ENCODE assay signal across 11 cellular contexts in genomic region chr6:112235956-112236355, GRCh38. TPM values are rescaled to one million over a fixed set of nuclear protein-coding genes. Genes with fewer than 3 reads are reported as not detected.
DNase-seq lines count a peak whose midpoint lies in the region; ATAC-seq and TF ChIP-seq lines count a peak whose summit lies in the region.
"Had no signal": no experiment of that assay in that cellular context is flagged by ENCODE, and none has a peak within 500 bp of the region (broad histone marks: within the 10 kb centered on the region; RNA-seq: fewer than 3 reads in every experiment).

No MANE protein-coding gene starts in this region.

- no peak overlapping the region for H3K4me3 ChIP-seq in GM23338
- H3K4me3 ChIP-seq: skin epidermis had no signal

- DNase-seq in HT1080 (ENCODE audit: low read depth) = peak; percentile 73
- peak; percentile 38 for DNase-seq in UCSD-AML1 (lab: John Stamatoyannopoulos, UW; ENCODE audit: unreplicated experiment)
- peak; percentile 35 to 55 for DNase-seq in stimulated activated CD4-positive, alpha-beta T cell treated with anti-CD3 and anti-CD28 coated beads, Interleukin-2, amount 100 ng/mL, for 48 hours
- no peak for DNase-seq in cerebellar nuclear complex (lab: John Stamatoyannopoulos, UW)
- DNase-seq in NCI-H1694 treated with DMSO at 0.1 percent for 48 hours (lab: John Stamatoyannopoulos, UW) = no peak
- DNase-seq in GM23338 (ENCODE audit: low spot score) = no peak
- DNase-seq: NCI-H1092 had no signal

- H3K4me2 ChIP-seq in GM23338 = no peak overlapping the region

- H3F3A ChIP-seq in GM23338 (replicated peaks; ENCODE audit: low read depth) = no peaks in the 10 kb centered on the region

- ATAC-seq in esophagus mucosa (peak; percentile 23), GM19324 (IDR thresholded peaks at IDR 0.05; ENCODE audit: low FRiP score, unreplicated experiment) (no peak), GM23338 (no peak)

- TF ChIP-seq CTCF in GM23338 (conservative IDR thresholded peaks at IDR 0.05; ENCODE audit: low read depth in 2 of 2) = no peak

- no peaks in the 10 kb centered on the region for H3K4me1 Mint-ChIP-seq in GM23338

- H3K36me3 Mint-ChIP-seq in GM23338 (ENCODE audit: low read depth) = no peaks in the 10 kb centered on the region

- peaks cover 12% of the 10 kb centered on the region; the same call in 1 of the 2 replicates for H3K9me2 ChIP-seq in GM23338 (ENCODE audit: insufficient read depth)

- H3K4me1 ChIP-seq in GM23338 (ENCODE audit: insufficient read depth) = no peaks in the 10 kb centered on the region

- H3K36me3 ChIP-seq in GM23338 (ENCODE audit: insufficient read depth) = no peaks in the 10 kb centered on the region

- H3K9me3 Mint-ChIP-seq in GM23338 = no peaks in the 10 kb centered on the region
- H3K9me3 Mint-ChIP-seq: brain had no signal

- H3K27me3 ChIP-seq in GM23338 (ENCODE audit: insufficient read depth) = no peaks in the 10 kb centered on the region

- no peak overlapping the region for H2AFZ ChIP-seq in GM23338

- H4K20me1 ChIP-seq in GM23338 (replicated peaks; ENCODE audit: insufficient read depth) = no peaks in the 10 kb centered on the region

- no peak overlapping the region for H3K27ac ChIP-seq in GM23338 (ENCODE audit: low read depth)

- no peak overlapping the region for H3K4me3 Mint-ChIP-seq in GM23338
- H3K4me3 Mint-ChIP-seq: brain had no signal

- no peak overlapping the region for H3K27ac Mint-ChIP-seq in GM23338

- H3K79me2 ChIP-seq in GM23338 (replicated peaks; ENCODE audit: insufficient read depth) = no peaks in the 10 kb centered on the region

- H3K27me3 Mint-ChIP-seq in GM23338 (ENCODE audit: insufficient read depth, low read depth, poor library complexity) = no peaks in the 10 kb centered on the region
- H3K27me3 Mint-ChIP-seq: brain had no signal

TF ChIP-seq in GM23338, 12 proteins besides CTCF, POLR2A, EP300 and RAD21:
- no peak for TF ChIP-seq ZNF331 (CRISPR knock-in tag; IDR thresholded peaks at IDR 0.05; ENCODE audit: low read depth)
- no peak for TF ChIP-seq ZNF462 (CRISPR knock-in tag; IDR thresholded peaks at IDR 0.05)
- TF ChIP-seq ETS1 (IDR thresholded peaks at IDR 0.05) = no peak
- no peak for TF ChIP-seq STAT1 (IDR thresholded peaks at IDR 0.05; ENCODE audit: unreplicated experiment)
- TF ChIP-seq EZH2phosphoT487 (IDR thresholded peaks at IDR 0.05; ENCODE audit: unreplicated experiment) = no peak
- no peak for TF ChIP-seq EZH2 (IDR thresholded peaks at IDR 0.05; ENCODE audit: low read depth, unreplicated experiment)
- no peak for TF ChIP-seq CREB1 (CRISPR knock-in tag; IDR thresholded peaks at IDR 0.05; ENCODE audit: low read depth)
- no peak for TF ChIP-seq ZNF114 (CRISPR knock-in tag; IDR thresholded peaks at IDR 0.05)
- TF ChIP-seq NANOG (IDR thresholded peaks at IDR 0.05; ENCODE audit: borderline replicate concordance) = no peak
- TF ChIP-seq JUNB (IDR thresholded peaks at IDR 0.05; ENCODE audit: unreplicated experiment) = no peak
- no peak for TF ChIP-seq POLR2AphosphoS5 (IDR thresholded peaks at IDR 0.05; ENCODE audit: low read depth)
- TF ChIP-seq REST (IDR thresholded peaks at IDR 0.05; ENCODE audit: unreplicated experiment) = no peak

RNA-seq across cellular contexts. Expression of gene LAMA4, which starts 18.4 kb away (rescaled TPM):
- total RNA-seq in HT1080 (2014; rRNA removed; shearing (Covaris generic)) = 28.6 and 42.3 TPM in 2 replicates
- 29.9 and 31.7 TPM in 2 replicates for polyA plus RNA-seq in HT1080 (2015; cell fraction: cytosol; rRNA removed)
- 212 and 240 TPM in 2 replicates for polyA plus RNA-seq in HT1080 (2015; cell fraction: nucleus; rRNA removed)
- 8.0 TPM for total RNA-seq in esophagus mucosa
- total RNA-seq in GM23338 (2014; rRNA removed; shearing (Covaris generic)) = 1.7 and 4.9 TPM in 2 replicates
- polyA plus RNA-seq in GM23338 (2016; fragmentation: Nextera tagmentation; extraction: Ambion mirVana) = 2.8 TPM in 2 replicates

Comparison
In these comparisons a context has a peak if more than half of its experiments do, and no peak if none do; other contexts are left out.
1. DNase-seq: peak in HT1080 (single experiment), UCSD-AML1 (single experiment) and stimulated activated CD4-positive, alpha-beta T cell treated with anti-CD3 and anti-CD28 coated beads, Interleukin-2, amount 100 ng/mL, for 48 hours (2 of 2); none in cerebellar nuclear complex (0 of 2), NCI-H1694 treated with DMSO at 0.1 percent for 48 hours (single experiment) and GM23338 (single experiment).